ENCODE assay signal across 13 cellular contexts in the genomic region with DNA sequence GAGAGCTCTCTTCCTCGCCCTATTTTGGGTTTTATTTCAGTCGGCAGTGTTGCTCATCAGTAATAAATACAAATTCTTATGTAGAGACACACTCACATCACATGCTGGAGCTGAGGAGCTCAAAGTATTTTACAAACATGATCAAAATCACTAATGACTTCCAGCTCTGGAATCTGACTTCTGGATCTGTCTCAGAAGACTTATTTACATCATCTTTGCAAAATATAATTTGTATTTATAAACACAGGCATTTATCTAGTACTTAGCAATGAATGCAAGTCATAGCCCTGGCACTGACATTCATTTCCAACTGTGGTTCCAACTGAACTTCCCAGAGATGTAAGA.
DNase-seq lines count a peak whose midpoint lies in the region; ATAC-seq and TF ChIP-seq lines count a peak whose summit lies in the region.
"Had no signal": no experiment of that assay in that cellular context is flagged by ENCODE, and none has a peak within 500 bp of the region (broad histone marks: within the 10 kb centered on the region; RNA-seq: fewer than 3 reads in every experiment).

No MANE protein-coding gene starts in this region.

- H3K4me3 ChIP-seq in MG63 (peak overlapping the region; percentile 38), esophagus muscularis mucosa (peak overlapping the region; percentile 22 to 32 (median 22))

- H3K36me3 ChIP-seq in MG63 = no peaks in the 10 kb centered on the region
- H3K36me3 ChIP-seq in esophagus muscularis mucosa = no peaks in the 10 kb centered on the region

- TF ChIP-seq CTCF in AG09319 (IDR thresholded peaks at IDR 0.05; ENCODE audit: low read depth, low read length) = no peak
- no peak for TF ChIP-seq CTCF in esophagus muscularis mucosa (IDR thresholded peaks at IDR 0.05)

- H3K9me3 ChIP-seq in MG63 = no peaks in the 10 kb centered on the region
- no peaks in the 10 kb centered on the region for H3K9me3 ChIP-seq in esophagus muscularis mucosa

- intact Hi-C loops in esophagus muscularis mucosa (cut with DNase I) = no loop called here
- intact Hi-C loops in sciatic nerve (cut with DNase I) = no loop called here

- H3K27ac ChIP-seq in esophagus muscularis mucosa (replicated peaks in 1 of 4) = no peak overlapping the region
- H3K27ac ChIP-seq: RWPE1 had no signal

- no peaks in the 10 kb centered on the region for H3K4me1 Mint-ChIP-seq in stimulated activated naive CD8-positive, alpha-beta T cell treated with anti-CD3 and anti-CD28 coated beads, Interleukin-15, amount 100 ng/mL, for 72 hours

- no peaks in the 10 kb centered on the region for H3K9me3 Mint-ChIP-seq in stimulated activated naive CD8-positive, alpha-beta T cell treated with anti-CD3 and anti-CD28 coated beads, Interleukin-15, amount 100 ng/mL, for 72 hours

- TF ChIP-seq POLR2A in esophagus muscularis mucosa (IDR thresholded peaks at IDR 0.05; ENCODE audit: low read depth) = no peak

- 33% methylated on average over 2 of the region's 2 CpGs for WGBS in esophagus muscularis mucosa

- H3K27ac Mint-ChIP-seq in stimulated activated naive CD8-positive, alpha-beta T cell treated with anti-CD3 and anti-CD28 coated beads, Interleukin-15, amount 100 ng/mL, for 72 hours = no peak overlapping the region

- TF ChIP-seq EP300 in esophagus muscularis mucosa (IDR thresholded peaks at IDR 0.05) = no peak

- peaks cover 0 to 12% (median 6%) of the 10 kb centered on the region in 4 donors for H3K4me1 ChIP-seq in esophagus muscularis mucosa

- H3K4me3 Mint-ChIP-seq in stimulated activated naive CD8-positive, alpha-beta T cell treated with anti-CD3 and anti-CD28 coated beads, Interleukin-15, amount 100 ng/mL, for 72 hours = no peak overlapping the region

- H3K27me3 Mint-ChIP-seq in stimulated activated naive CD8-positive, alpha-beta T cell treated with anti-CD3 and anti-CD28 coated beads, Interleukin-15, amount 100 ng/mL, for 72 hours = no peaks in the 10 kb centered on the region

- H3K27me3 ChIP-seq in MG63 = no peaks in the 10 kb centered on the region
- no peaks in the 10 kb centered on the region for H3K27me3 ChIP-seq in esophagus muscularis mucosa

- DNase-seq in AG09319 (ENCODE audit: extremely low read depth, low read depth) (peak; percentile 70), MG63 (peak; percentile 61), esophagus muscularis mucosa (ENCODE audit: extremely low spot score) (no peak), sciatic nerve (ENCODE audit: low spot score) (no peak), OCI-M1 (lab: John Stamatoyannopoulos, UW) (no peak)
- DNase-seq in stimulated activated naive CD8-positive, alpha-beta T cell treated with anti-CD3 and anti-CD28 coated beads, Interleukin-15, amount 100 ng/mL, for 72 hours = no peak
- DNase-seq: activated naive CD4-positive, alpha-beta T cell treated with Interleukin-2 at 50 U/mL for 16 hours; NCI-H1105; NCI-H510A treated with DMSO at 0.1 percent for 48 hours; stimulated activated naive CD4-positive, alpha-beta T cell treated with Interleukin-2 at 50 U/mL for 16 hours had no signal

- ATAC-seq in sciatic nerve (peak; percentile 17), GM18868 (IDR thresholded peaks at IDR 0.05; ENCODE audit: unreplicated experiment) (no peak)
- ATAC-seq in stimulated activated naive CD8-positive, alpha-beta T cell treated with anti-CD3 and anti-CD28 coated beads, Interleukin-15, amount 100 ng/mL, for 72 hours = no peak
- no peak for ATAC-seq in activated CD4-positive, CD25-positive, alpha-beta regulatory T cell treated with anti-CD3 and anti-CD28 coated beads, Interleukin-2, amount 50 U/mL, for 24 hours

Comparison
In these comparisons a context has a peak if more than half of its experiments do, and no peak if none do; other contexts are left out.
1. DNase-seq: peak in AG09319 (single experiment) and MG63 (single experiment); none in esophagus muscularis mucosa (single experiment), sciatic nerve (single experiment), OCI-M1 (single experiment) and stimulated activated naive CD8-positive, alpha-beta T cell treated with anti-CD3 and anti-CD28 coated beads, Interleukin-15, amount 100 ng/mL, for 72 hours (0 of 2).